Comparison of ENCODE assay signal across 8 cellular contexts in genomic region chr1:234603221-234604204, GRCh38. TPM values are rescaled to one million over a fixed set of nuclear protein-coding genes. Genes with fewer than 3 reads are reported as not detected.
DNase-seq lines count a peak whose midpoint lies in the region; ATAC-seq and TF ChIP-seq lines count a peak whose summit lies in the region.

No MANE protein-coding gene starts in this region.

- H3K4me2 ChIP-seq in HCT116 (ENCODE audit: low read length), result peak overlapping the region; percentile 60

- no peaks in the 10 kb centered on the region for H3K9me3 ChIP-seq in BE2C
- H3K9me3 ChIP-seq in HCT116 (ENCODE audit: control insufficient read depth in 1 of 2, insufficient read depth in 1 of 2, low read depth in 1 of 2, low read length in 2 of 2), result no peaks in the 10 kb centered on the region
- no peaks in the 10 kb centered on the region for H3K9me3 ChIP-seq in iPS-20b (ENCODE audit: insufficient read depth, low read depth, low read length)

- peak overlapping the region; percentile 54 for H3K9ac ChIP-seq in HCT116 (ENCODE audit: low read length)
- H3K9ac ChIP-seq in iPS-20b (ENCODE audit: low read depth, low read length), result peak overlapping the region; percentile 23; the same call in 1 of the 2 replicates

- H3K4me3 Mint-ChIP-seq in activated CD8-positive, alpha-beta T cell treated with anti-CD3 and anti-CD28 coated beads for 36 hours, result peak overlapping the region; percentile 87
- peak overlapping the region; percentile 68 to 75 for H3K4me3 Mint-ChIP-seq in stimulated activated naive B cell treated with anti-CD40 and anti-IgM and Interleukin-4, amounts not matched to agents 10 μg/mL and 1 μg/mL and 100 μg/mL, for 72 hours

- TF ChIP-seq POLR2A in HCT116 (IDR thresholded peaks at IDR 0.05; ENCODE audit: borderline replicate concordance, extremely low read depth, insufficient read depth, insufficient read length), result no peak

- no peaks in the 10 kb centered on the region for H3K9me3 Mint-ChIP-seq in activated CD8-positive, alpha-beta T cell treated with anti-CD3 and anti-CD28 coated beads for 36 hours
- no peaks in the 10 kb centered on the region for H3K9me3 Mint-ChIP-seq in stimulated activated naive B cell treated with anti-CD40 and anti-IgM and Interleukin-4, amounts not matched to agents 10 μg/mL and 1 μg/mL and 100 μg/mL, for 72 hours

- DNase-seq in BE2C (no peak), HCT116 (ENCODE audit: low read depth, low spot score) (no peak), islet precursor cell (no peak), HuH-7 (ENCODE audit: low spot score) (no peak)
- peak; percentile 45 for DNase-seq in activated CD8-positive, alpha-beta T cell treated with anti-CD3 and anti-CD28 coated beads for 36 hours
- DNase-seq in stimulated activated naive B cell treated with anti-CD40 and anti-IgM and Interleukin-4, amounts not matched to agents 10 μg/mL and 1 μg/mL and 100 μg/mL, for 72 hours, result no peak

- CTCF ChIA-PET in HCT116 (lab: Charles Lee), result interaction anchor here (1.0 to 1.9 kb wide), 3 partner anchors 104 to 480 kb away, joined by 3 to 10 read pairs (median 6); no protein-coding TSS in a partner anchor
- CTCF ChIA-PET in activated CD8-positive, alpha-beta T cell treated with anti-CD3 and anti-CD28 coated beads for 36 hours (lab: Charles Lee), result interaction anchor here (0.7 to 1.6 kb wide), 6 partner anchors 8 to 486 kb away, joined by 3 to 7 read pairs (median 4); no protein-coding TSS in a partner anchor

- RAD21 ChIA-PET in HCT116 (lab: Charles Lee; ENCODE audit: low non-redundant PET in 1 of 2, low total read pairs in 2 of 2, uncharacterized antibody in 2 of 2, unreplicated experiment in 2 of 2), result no interaction called here

- peak overlapping the region; percentile 98 for H3K27ac Mint-ChIP-seq in activated CD8-positive, alpha-beta T cell treated with anti-CD3 and anti-CD28 coated beads for 36 hours
- H3K27ac Mint-ChIP-seq in stimulated activated naive B cell treated with anti-CD40 and anti-IgM and Interleukin-4, amounts not matched to agents 10 μg/mL and 1 μg/mL and 100 μg/mL, for 72 hours, result peak overlapping the region; percentile 71

- peaks cover 61% of the 10 kb centered on the region for H3K79me2 ChIP-seq in HCT116 (ENCODE audit: insufficient read depth, low read length)

- peaks cover 33% of the 10 kb centered on the region for H3K4me1 ChIP-seq in BE2C
- H3K4me1 ChIP-seq in HCT116 (ENCODE audit: control insufficient read depth in 1 of 2, insufficient read depth in 2 of 2, low read length in 2 of 2), result peaks cover 87 to 98% of the 10 kb centered on the region in 2 experiments
- H3K4me1 ChIP-seq in iPS-20b (ENCODE audit: insufficient read depth, low read length), result peaks cover 66% of the 10 kb centered on the region

- intact Hi-C loops in HCT116 (cut with micrococcal nuclease), result loop anchor here (5.0 kb wide), 1 partner anchor 264 kb away; no protein-coding TSS in a partner anchor
- intact Hi-C loops in activated CD8-positive, alpha-beta T cell treated with anti-CD3 and anti-CD28 coated beads for 36 hours (cut with micrococcal nuclease), result loop anchor here (2.0 kb wide), 1 partner anchor 407 kb away; no protein-coding TSS in a partner anchor

- no TSS peak for BruUV-seq in HCT116 (replicated peaks; lab: Mats Ljungman, UMichigan)

- ATAC-seq in HCT116, result no peak
- no peak for ATAC-seq in activated CD8-positive, alpha-beta T cell treated with anti-CD3 and anti-CD28 coated beads for 36 hours
- ATAC-seq in stimulated activated naive B cell treated with anti-CD40 and anti-IgM and Interleukin-4, amounts not matched to agents 10 μg/mL and 1 μg/mL and 100 μg/mL, for 72 hours (replicated peaks), result no peak
- ATAC-seq in HG03175 (IDR thresholded peaks at IDR 0.05; ENCODE audit: unreplicated experiment), result no peak

- H3K36me3 ChIP-seq in BE2C, result peaks cover 66% of the 10 kb centered on the region
- peaks cover 0 to 10% of the 10 kb centered on the region in 2 experiments; a peak in 1 of 4 replicates for H3K36me3 ChIP-seq in HCT116 (ENCODE audit: control insufficient read depth in 1 of 2, insufficient read depth in 2 of 2, low read length in 2 of 2)
- peaks cover 48% of the 10 kb centered on the region for H3K36me3 ChIP-seq in iPS-20b (ENCODE audit: insufficient read depth, low read depth, low read length)

- H3K9me2 ChIP-seq in HCT116 (ENCODE audit: insufficient read depth), result no peaks in the 10 kb centered on the region

- H3K27me3 Mint-ChIP-seq in activated CD8-positive, alpha-beta T cell treated with anti-CD3 and anti-CD28 coated beads for 36 hours, result no peaks in the 10 kb centered on the region
- no peaks in the 10 kb centered on the region for H3K27me3 Mint-ChIP-seq in stimulated activated naive B cell treated with anti-CD40 and anti-IgM and Interleukin-4, amounts not matched to agents 10 μg/mL and 1 μg/mL and 100 μg/mL, for 72 hours

- POLR2A ChIA-PET in HCT116 (lab: Charles Lee), result interaction anchor here (0.7 to 1.8 kb wide), 5 partner anchors 9 to 477 kb away, joined by 3 to 15 read pairs (median 5); no protein-coding TSS in a partner anchor
- POLR2A ChIA-PET in activated CD8-positive, alpha-beta T cell treated with anti-CD3 and anti-CD28 coated beads for 36 hours (lab: Charles Lee), result interaction anchor here (0.8 to 3.3 kb wide), 8 partner anchors 9 to 480 kb away, joined by 3 to 11 read pairs (median 6); no protein-coding TSS in a partner anchor

- TF ChIP-seq RAD21 in HCT116 (IDR thresholded peaks at IDR 0.05; ENCODE audit: low read depth), result no peak

- TF ChIP-seq CTCF in BE2C (IDR thresholded peaks at IDR 0.05; ENCODE audit: low read depth, low read length), result no peak
- no peak for TF ChIP-seq CTCF in HCT116 (IDR thresholded peaks at IDR 0.05 in 2 of 3, conservative IDR thresholded peaks at IDR 0.05 in 1 of 3; ENCODE audit: borderline replicate concordance in 1 of 3, insufficient read depth in 1 of 3, low read depth in 2 of 3, low read length in 2 of 3)
- TF ChIP-seq CTCF in activated CD8-positive, alpha-beta T cell treated with anti-CD3 and anti-CD28 coated beads for 36 hours (IDR thresholded peaks at IDR 0.05), result no peak

- H3K27me3 ChIP-seq in BE2C (no peaks in the 10 kb centered on the region), HCT116 (ENCODE audit: insufficient read depth, low read length) (no peaks in the 10 kb centered on the region), iPS-20b (ENCODE audit: insufficient read depth, low read length) (no peaks in the 10 kb centered on the region)

- no peak overlapping the region for H2AFZ ChIP-seq in HCT116 (ENCODE audit: low read depth, low read length, poor library complexity, severe bottlenecking)

- H3K4me3 ChIP-seq in BE2C (ENCODE audit: low read depth, low read length), result peak overlapping the region; percentile 75
- H3K4me3 ChIP-seq in HCT116 (replicated peaks in 1 of 2; ENCODE audit: low read depth in 1 of 2, low read length in 2 of 2), result peak overlapping the region in 1 of 2 experiments; percentile 6; a peak in 2 of 4 replicates
- H3K4me3 ChIP-seq in iPS-20b (ENCODE audit: low read length), result peak overlapping the region; percentile 87

- H4K20me1 ChIP-seq in HCT116 (ENCODE audit: insufficient read depth), result peaks cover 8% of the 10 kb centered on the region; the same call in 1 of the 2 replicates

- peaks cover 44% of the 10 kb centered on the region for H3K4me1 Mint-ChIP-seq in activated CD8-positive, alpha-beta T cell treated with anti-CD3 and anti-CD28 coated beads for 36 hours (ENCODE audit: low read depth)
- H3K4me1 Mint-ChIP-seq in stimulated activated naive B cell treated with anti-CD40 and anti-IgM and Interleukin-4, amounts not matched to agents 10 μg/mL and 1 μg/mL and 100 μg/mL, for 72 hours, result peaks cover 41 to 84% of the 10 kb centered on the region in 2 donors

- H3K36me3 Mint-ChIP-seq in activated CD8-positive, alpha-beta T cell treated with anti-CD3 and anti-CD28 coated beads for 36 hours (ENCODE audit: low read depth), result peaks cover 61% of the 10 kb centered on the region
- H3K36me3 Mint-ChIP-seq in stimulated activated naive B cell treated with anti-CD40 and anti-IgM and Interleukin-4, amounts not matched to agents 10 μg/mL and 1 μg/mL and 100 μg/mL, for 72 hours, result peaks cover 36 to 42% of the 10 kb centered on the region in 2 donors

- peak overlapping the region; percentile 73; the same call in 1 of the 2 replicates for H3K27ac ChIP-seq in HCT116 (ENCODE audit: low read depth, low read length)
- H3K27ac ChIP-seq in iPS-20b (ENCODE audit: low read length), result no peak overlapping the region

TF ChIP-seq in HCT116, 20 proteins besides CTCF, POLR2A, EP300 and RAD21:
- TF ChIP-seq YY1 (IDR thresholded peaks at IDR 0.05; ENCODE audit: extremely low read depth, insufficient replicate concordance, low read depth, low read length) (no peak), CBX3 (IDR thresholded peaks at IDR 0.05; ENCODE audit: low read depth) (no peak), POLR2AphosphoS5 (IDR thresholded peaks at IDR 0.05; ENCODE audit: low read depth, low read length) (0 out of 2 replicates have a peak, but pooled peaks have one; percentile 32), ELF1 (IDR thresholded peaks at IDR 0.05; ENCODE audit: borderline replicate concordance, low read depth) (no peak)

RNA-seq across cellular contexts. Expression of gene IRF2BP2, which starts 6.5 kb away (rescaled TPM):
- polyA plus RNA-seq in BE2C (2012; ENCODE audit: insufficient read depth, insufficient read length, low read depth), result 199 TPM
- 61.3 TPM for total RNA-seq in HCT116 (2021; ENCODE audit: unreplicated experiment)
- polyA plus RNA-seq in HCT116 (2012), result 105 and 134 TPM in 2 replicates
- total RNA-seq in activated CD8-positive, alpha-beta T cell treated with anti-CD3 and anti-CD28 coated beads for 36 hours, result 100 to 1,000 TPM; 148 to 155 TPM
